ENCODE assay signal across 10 cellular contexts in genomic region chr1:153260473-153260979, GRCh38. TPM values are rescaled to one million over a fixed set of nuclear protein-coding genes. Genes with fewer than 3 reads are reported as not detected.
DNase-seq lines count a peak whose midpoint lies in the region; ATAC-seq and TF ChIP-seq lines count a peak whose summit lies in the region.
"Had no signal": no experiment of that assay in that cellular context is flagged by ENCODE, and none has a peak within 500 bp of the region (broad histone marks: within the 10 kb centered on the region; RNA-seq: fewer than 3 reads in every experiment).

No MANE protein-coding gene starts in this region.

- no peak overlapping the region for H3K18ac ChIP-seq in trophoblast cell (ENCODE audit: low read length)

- H4K8ac ChIP-seq in trophoblast cell (ENCODE audit: low read depth, low read length): no peak overlapping the region

- ATAC-seq in central memory CD8-positive, alpha-beta T cell (replicated peaks; ENCODE audit: extremely low read depth, poor library complexity, severe bottlenecking): peak; percentile 22
- ATAC-seq in GM19035 (IDR thresholded peaks at IDR 0.05; ENCODE audit: unreplicated experiment): no peak

- H4K91ac ChIP-seq in trophoblast cell (ENCODE audit: low read depth, low read length): no peak overlapping the region

- H2AFZ ChIP-seq in trophoblast cell (ENCODE audit: insufficient read depth, low read length, poor library complexity): no peak overlapping the region
- H2AFZ ChIP-seq: hepatocyte had no signal

- in situ Hi-C loops in GM13977 (cut with MboI; ENCODE audit: low pct_unique_long_range_greater_than_20kb, low sequenced_read_pairs, unreplicated experiment): no loop called here

- no peaks in the 10 kb centered on the region for H3K36me3 ChIP-seq in trophoblast cell (ENCODE audit: control insufficient read depth in 1 of 2, insufficient read depth in 2 of 2, low read length in 2 of 2)

- no peak overlapping the region for H3K23ac ChIP-seq in trophoblast cell (ENCODE audit: low read length)

- H2BK120ac ChIP-seq in trophoblast cell (ENCODE audit: insufficient read depth, low read length, poor library complexity): no peak overlapping the region

- H3K4ac ChIP-seq in trophoblast cell (ENCODE audit: low read depth, low read length): no peak overlapping the region

- no peaks in the 10 kb centered on the region for H3K9me3 Mint-ChIP-seq in central memory CD8-positive, alpha-beta T cell

- no peaks in the 10 kb centered on the region for H3K9me3 ChIP-seq in trophoblast cell (ENCODE audit: insufficient read depth, low read depth, low read length)

- peaks cover 9% of the 10 kb centered on the region for H3K36me3 Mint-ChIP-seq in central memory CD8-positive, alpha-beta T cell (ENCODE audit: insufficient read depth)

- no peak overlapping the region for H2BK5ac ChIP-seq in trophoblast cell (ENCODE audit: low read depth, low read length, poor library complexity)

- H3K27me3 ChIP-seq in trophoblast cell (ENCODE audit: insufficient read depth, low read length): peaks cover 35% of the 10 kb centered on the region
- H3K27me3 ChIP-seq: hepatocyte had no signal

- no peak overlapping the region for H3K4me3 ChIP-seq in trophoblast cell (ENCODE audit: low read depth, low read length)
- H3K4me3 ChIP-seq: hepatocyte, smooth muscle cell had no signal

- peaks cover 2% of the 10 kb centered on the region for H3K79me1 ChIP-seq in trophoblast cell (ENCODE audit: low read length)

- DNase-seq in GM13977 (ENCODE audit: low spot score) (peak; percentile 38), MV-4-11 (lab: John Stamatoyannopoulos, UW) (peak; percentile 77), retina (peak; percentile 79), NCI-H187 (lab: John Stamatoyannopoulos, UW) (no peak), HPDE6-E6E7 (ENCODE audit: extremely low spot score) (no peak), trophoblast cell (no peak)
- DNase-seq in central memory CD8-positive, alpha-beta T cell (ENCODE audit: low spot score in 2 of 2): no peak

- no peak overlapping the region for H4K12ac ChIP-seq in trophoblast cell (ENCODE audit: low read depth, low read length)

- peaks cover 0 to 5% of the 10 kb centered on the region in 2 experiments for H3K4me1 ChIP-seq in trophoblast cell (ENCODE audit: control insufficient read depth in 1 of 2, insufficient read depth in 2 of 2, low read length in 2 of 2)

- peak overlapping the region; percentile 19 for H3K27ac Mint-ChIP-seq in central memory CD8-positive, alpha-beta T cell (ENCODE audit: low read depth)

- H3K4me1 Mint-ChIP-seq in central memory CD8-positive, alpha-beta T cell: peaks cover 22% of the 10 kb centered on the region

- H3K14ac ChIP-seq in trophoblast cell (ENCODE audit: low read length): no peak overlapping the region

- H2BK12ac ChIP-seq in trophoblast cell (ENCODE audit: low read length): no peak overlapping the region

- H3K4me2 ChIP-seq in trophoblast cell (ENCODE audit: low read length): no peak overlapping the region
- H3K4me2 ChIP-seq: hepatocyte, smooth muscle cell had no signal

- no peak overlapping the region for H3K27ac ChIP-seq in trophoblast cell (ENCODE audit: low read depth, low read length)
- H3K27ac ChIP-seq: hepatocyte had no signal

- no peaks in the 10 kb centered on the region for H3K79me2 ChIP-seq in trophoblast cell (ENCODE audit: control insufficient read depth, insufficient read depth, low read length, poor library complexity)
- H3K79me2 ChIP-seq: hepatocyte had no signal

- peak overlapping the region; percentile 64 for H3K4me3 Mint-ChIP-seq in central memory CD8-positive, alpha-beta T cell

- TF ChIP-seq CTCF in GM13977 (IDR thresholded peaks at IDR 0.05; ENCODE audit: extremely low read depth, insufficient read depth, missing control alignments): no peak

- H3K27me3 Mint-ChIP-seq in central memory CD8-positive, alpha-beta T cell: peaks cover 73% of the 10 kb centered on the region

- WGBS in trophoblast cell (ENCODE audit: extremely low coverage, insufficient coverage, insufficient read length): no CpG with 5 or more reads among the region's 8 CpGs

- H2AK5ac ChIP-seq in trophoblast cell (ENCODE audit: low read length): no peak overlapping the region

- no peak overlapping the region for H3K9ac ChIP-seq in trophoblast cell (ENCODE audit: low read length)

RNA-seq across cellular contexts. Expression of gene LORICRIN, which starts 1.0 kb away (rescaled TPM):
- polyA plus RNA-seq in trophoblast cell (2013): 0.03 TPM in 1 of 2 replicates, not detected in the other
- polyA plus RNA-seq: hepatocyte, smooth muscle cell had no signal

RNA-seq across cellular contexts. Expression of gene PRR9, which starts 43.1 kb away (rescaled TPM):
- polyA plus RNA-seq in trophoblast cell (2013): 738 and 794 TPM in 2 replicates
- polyA plus RNA-seq: hepatocyte had no signal

RNA-seq across cellular contexts. Expression of gene PGLYRP3, which starts 52.2 kb away (rescaled TPM):
- 0.12 and 0.25 TPM in 2 replicates for polyA plus RNA-seq in trophoblast cell (2013)
- polyA plus RNA-seq: hepatocyte had no signal

RNA-seq across cellular contexts. Expression of gene LELP1, which starts 57.3 kb away (rescaled TPM):
- not detected in 2 replicates for polyA plus RNA-seq in trophoblast cell (2013)
- polyA plus RNA-seq: hepatocyte, smooth muscle cell had no signal

Comparison
In these comparisons a context has a peak if more than half of its experiments do, and no peak if none do; other contexts are left out.
1. DNase-seq: peak in GM13977 (single experiment), MV-4-11 (single experiment) and retina (single experiment); none in central memory CD8-positive, alpha-beta T cell (0 of 2), NCI-H187 (0 of 2), HPDE6-E6E7 (single experiment) and trophoblast cell (0 of 2).